ENCODE assay signal across 8 cellular contexts in genomic region chr10:96043157-96043894, GRCh38. TPM values are rescaled to one million over a fixed set of nuclear protein-coding genes. Genes with fewer than 3 reads are reported as not detected.
DNase-seq lines count a peak whose midpoint lies in the region; ATAC-seq and TF ChIP-seq lines count a peak whose summit lies in the region.

TSS of gene CCNJ (plus strand) at chr10:96043583. CDS start at chr10:96044394, 811 bp downstream.

- H3K27ac ChIP-seq in DND-41 (ENCODE audit: low read length) = peak within 1 kb of the TSS; percentile 88

- H3K79me2 ChIP-seq in DND-41 (ENCODE audit: insufficient read depth, low read length) = peaks cover 54% of the 10 kb centered on the region

- peak; percentile 82 for DNase-seq in DND-41
- DNase-seq in Jurkat, Clone E6-1 (ENCODE audit: low read depth, low spot score) = peak; percentile 68
- DNase-seq in RPMI8226 = peak; percentile 77
- DNase-seq in activated T-helper 2 cell treated with anti-CD3 and anti-CD28 coated beads, Interferon-gamma antibody, Interleukin-2, Interleukin-4, amounts not matched to agents 10 μg/mL and 5 μg/mL and 100 μg/mL, durations not matched to agents 14 hours and 24 hours and 36 hours (ENCODE audit: low spot score) = peak; percentile 76
- DNase-seq in fibroblast of the conjunctiva (ENCODE audit: low read depth) = peak; percentile 70
- peak; percentile 79 for DNase-seq in stimulated activated naive CD4-positive, alpha-beta T cell treated with Interleukin-2 at 50 U/mL for 16 hours (lab: John Stamatoyannopoulos, UW)

- H3K4me3 ChIP-seq in DND-41 (ENCODE audit: low read depth in 1 of 2, low read length in 2 of 2) = peak within 1 kb of the TSS; percentile 75 to 79
- peak within 1 kb of the TSS; percentile 79 for H3K4me3 ChIP-seq in Jurkat, Clone E6-1 (ENCODE audit: low read length)

- peak; percentile 89 for ATAC-seq in DND-41 (ENCODE audit: insufficient read depth, low read depth)
- ATAC-seq in GM21717 (IDR thresholded peaks at IDR 0.05; ENCODE audit: unreplicated experiment) = peak; percentile 84

- H4K20me1 ChIP-seq in DND-41 (ENCODE audit: insufficient read depth, low read length) = peaks cover 17% of the 10 kb centered on the region

- no peaks in the 10 kb centered on the region for H3K9me3 Mint-ChIP-seq in activated T-helper 2 cell treated with anti-CD3 and anti-CD28 coated beads, Interferon-gamma antibody, Interleukin-2, Interleukin-4, amounts not matched to agents 10 μg/mL and 5 μg/mL and 100 μg/mL, durations not matched to agents 14 hours and 24 hours and 36 hours
- H3K9me3 Mint-ChIP-seq in nephron = no peaks in the 10 kb centered on the region

- peak within 1 kb of the TSS; percentile 97 for H2AFZ ChIP-seq in DND-41 (ENCODE audit: low read depth, low read length)

- H3K4me2 ChIP-seq in DND-41 (ENCODE audit: insufficient read depth, low read length) = peak within 1 kb of the TSS; percentile 97

- H3K4me1 ChIP-seq in DND-41 (ENCODE audit: insufficient read depth, low read length) = peaks cover 46% of the 10 kb centered on the region

- peaks cover 24% of the 10 kb centered on the region for H3K36me3 ChIP-seq in DND-41 (ENCODE audit: insufficient read depth, low read length)

- TF ChIP-seq CTCF in DND-41 (IDR thresholded peaks at IDR 0.05; ENCODE audit: borderline replicate concordance, extremely low read depth, low read length, poor library complexity, severe bottlenecking) (no peak), nephron (IDR thresholded peaks at IDR 0.05; ENCODE audit: unreplicated experiment in 3 of 3) (peak in 2 of 3 experiments; percentile 14 to 18)

- H3K9me3 ChIP-seq in DND-41 (ENCODE audit: insufficient read depth, low read length, severe bottlenecking) = no peaks in the 10 kb centered on the region

- intact Hi-C loops in activated T-helper 2 cell treated with anti-CD3 and anti-CD28 coated beads, Interferon-gamma antibody, Interleukin-2, Interleukin-4, amounts not matched to agents 10 μg/mL and 5 μg/mL and 100 μg/mL, durations not matched to agents 14 hours and 24 hours and 36 hours (cut with micrococcal nuclease) = loop anchor here (2.0 to 10.0 kb wide), 3 partner anchors 79 to 351 kb away; partner anchors contain the start of genes TCTN3 and ZNF518A

- H3K27ac Mint-ChIP-seq in activated T-helper 2 cell treated with anti-CD3 and anti-CD28 coated beads, Interferon-gamma antibody, Interleukin-2, Interleukin-4, amounts not matched to agents 10 μg/mL and 5 μg/mL and 100 μg/mL, durations not matched to agents 14 hours and 24 hours and 36 hours = peak within 1 kb of the TSS; percentile 73
- peak within 1 kb of the TSS; percentile 82 to 96 (median 91) for H3K27ac Mint-ChIP-seq in nephron

- no peaks in the 10 kb centered on the region for H3K27me3 ChIP-seq in DND-41 (ENCODE audit: insufficient read depth, low read length, poor library complexity)

- peaks cover 34% of the 10 kb centered on the region for H3K4me1 Mint-ChIP-seq in activated T-helper 2 cell treated with anti-CD3 and anti-CD28 coated beads, Interferon-gamma antibody, Interleukin-2, Interleukin-4, amounts not matched to agents 10 μg/mL and 5 μg/mL and 100 μg/mL, durations not matched to agents 14 hours and 24 hours and 36 hours (ENCODE audit: low read depth)
- peaks cover 35% of the 10 kb centered on the region for H3K4me1 Mint-ChIP-seq in nephron

- H3K27me3 Mint-ChIP-seq in activated T-helper 2 cell treated with anti-CD3 and anti-CD28 coated beads, Interferon-gamma antibody, Interleukin-2, Interleukin-4, amounts not matched to agents 10 μg/mL and 5 μg/mL and 100 μg/mL, durations not matched to agents 14 hours and 24 hours and 36 hours (ENCODE audit: low read depth) = peaks cover 4% of the 10 kb centered on the region
- no peaks in the 10 kb centered on the region for H3K27me3 Mint-ChIP-seq in nephron (ENCODE audit: low read depth)

- peaks cover 33% of the 10 kb centered on the region for H3K36me3 Mint-ChIP-seq in activated T-helper 2 cell treated with anti-CD3 and anti-CD28 coated beads, Interferon-gamma antibody, Interleukin-2, Interleukin-4, amounts not matched to agents 10 μg/mL and 5 μg/mL and 100 μg/mL, durations not matched to agents 14 hours and 24 hours and 36 hours (ENCODE audit: low read depth)
- H3K36me3 Mint-ChIP-seq in nephron (ENCODE audit: low read depth) = peaks cover 21% of the 10 kb centered on the region

- H3K4me3 Mint-ChIP-seq in activated T-helper 2 cell treated with anti-CD3 and anti-CD28 coated beads, Interferon-gamma antibody, Interleukin-2, Interleukin-4, amounts not matched to agents 10 μg/mL and 5 μg/mL and 100 μg/mL, durations not matched to agents 14 hours and 24 hours and 36 hours (ENCODE audit: low read depth) = peak within 1 kb of the TSS; percentile 92
- peak within 1 kb of the TSS; percentile 89 to 97 (median 91) for H3K4me3 Mint-ChIP-seq in nephron

- H3K9ac ChIP-seq in DND-41 (ENCODE audit: low read depth, low read length) = peak within 1 kb of the TSS; percentile 97

RNA-seq across cellular contexts. Expression of gene CCNJ, which starts in this region (rescaled TPM):
- polyA plus RNA-seq in Jurkat, Clone E6-1 (2012; ENCODE audit: insufficient read depth, insufficient read length) = 8.8 TPM
- 8.3 and 9.3 TPM in 2 replicates for total RNA-seq in activated T-helper 2 cell treated with anti-CD3 and anti-CD28 coated beads, Interferon-gamma antibody, Interleukin-2, Interleukin-4, amounts not matched to agents 10 μg/mL and 5 μg/mL and 100 μg/mL, durations not matched to agents 14 hours and 24 hours and 36 hours

Comparison
In these comparisons a context has a peak if more than half of its experiments do, and no peak if none do; other contexts are left out.
1. Peak in every context shown above with its lines: DNase-seq, ATAC-seq, H3K4me3 ChIP-seq and H3K27ac ChIP-seq.